10 cellular contexts compared by ENCODE assay signal in genomic region chr13:113342820-113343691, GRCh38. TPM values are rescaled to one million over a fixed set of nuclear protein-coding genes. Genes with fewer than 3 reads are reported as not detected.
"Had no signal": no experiment of that assay in that cellular context is flagged by ENCODE, and none has a peak within 500 bp of the region (broad histone marks: within the 10 kb centered on the region; RNA-seq: fewer than 3 reads in every experiment).

No MANE protein-coding gene starts in this region.

- H3K4me1 Mint-ChIP-seq: stimulated activated naive CD8-positive, alpha-beta T cell treated with anti-CD3 and anti-CD28 coated beads, Interleukin-15, amount 100 ng/mL, for 72 hours had no signal

- H3K27me3 Mint-ChIP-seq: stimulated activated naive CD8-positive, alpha-beta T cell treated with anti-CD3 and anti-CD28 coated beads, Interleukin-15, amount 100 ng/mL, for 72 hours had no signal

- ATAC-seq: foreskin keratinocyte; stimulated activated naive CD8-positive, alpha-beta T cell treated with anti-CD3 and anti-CD28 coated beads, Interleukin-15, amount 100 ng/mL, for 72 hours had no signal

- DNase-seq: anterior cingulate cortex; effector memory CD4-positive, alpha-beta T cell; foreskin keratinocyte; midbrain; stimulated activated naive CD8-positive, alpha-beta T cell treated with anti-CD3 and anti-CD28 coated beads, Interleukin-15, amount 100 ng/mL, for 72 hours had no signal

- H3K27ac Mint-ChIP-seq: activated T-helper 1 cell treated with anti-CD3 and anti-CD28 coated beads, Interleukin-12 subunit alpha, Interleukin-12 subunit beta, Interleukin-2, Interleukin-4 antibody, amounts not matched to agents 30 ng/mL and 10 ng/mL and 1 ng/mL, durations not matched to agents 14 hours and 24 hours and 36 hours; dendritic cell treated with granulocyte-macrophage colony-stimulating factor and Interleukin-4, amounts not matched to agents 40 ng/mL and 50 ng/mL, for 4 days; stimulated activated naive CD8-positive, alpha-beta T cell treated with anti-CD3 and anti-CD28 coated beads, Interleukin-15, amount 100 ng/mL, for 72 hours; T-helper 2 cell treated with Interferon-gamma antibody and Interleukin-4, amounts not matched to agents 5 μg/mL and 100 μg/mL, for 36 hours had no signal

- H3K4me3 Mint-ChIP-seq: activated T-helper 1 cell treated with anti-CD3 and anti-CD28 coated beads, Interleukin-12 subunit alpha, Interleukin-12 subunit beta, Interleukin-2, Interleukin-4 antibody, amounts not matched to agents 30 ng/mL and 10 ng/mL and 1 ng/mL, durations not matched to agents 14 hours and 24 hours and 36 hours; dendritic cell treated with granulocyte-macrophage colony-stimulating factor and Interleukin-4, amounts not matched to agents 40 ng/mL and 50 ng/mL, for 4 days; stimulated activated naive CD8-positive, alpha-beta T cell treated with anti-CD3 and anti-CD28 coated beads, Interleukin-15, amount 100 ng/mL, for 72 hours; T-helper 2 cell treated with Interferon-gamma antibody and Interleukin-4, amounts not matched to agents 5 μg/mL and 100 μg/mL, for 36 hours had no signal

RNA-seq across cellular contexts. Expression of gene GRTP1, which starts 20.9 kb away (rescaled TPM):
- total RNA-seq: activated CD8-positive, alpha-beta memory T cell treated with anti-CD3 and anti-CD28 coated beads for 36 hours; activated T-helper 1 cell treated with anti-CD3 and anti-CD28 coated beads, Interleukin-12 subunit alpha, Interleukin-12 subunit beta, Interleukin-2, Interleukin-4 antibody, amounts not matched to agents 30 ng/mL and 10 ng/mL and 1 ng/mL, durations not matched to agents 14 hours and 24 hours and 36 hours; myocyte had no signal
